In the genomic region with DNA sequence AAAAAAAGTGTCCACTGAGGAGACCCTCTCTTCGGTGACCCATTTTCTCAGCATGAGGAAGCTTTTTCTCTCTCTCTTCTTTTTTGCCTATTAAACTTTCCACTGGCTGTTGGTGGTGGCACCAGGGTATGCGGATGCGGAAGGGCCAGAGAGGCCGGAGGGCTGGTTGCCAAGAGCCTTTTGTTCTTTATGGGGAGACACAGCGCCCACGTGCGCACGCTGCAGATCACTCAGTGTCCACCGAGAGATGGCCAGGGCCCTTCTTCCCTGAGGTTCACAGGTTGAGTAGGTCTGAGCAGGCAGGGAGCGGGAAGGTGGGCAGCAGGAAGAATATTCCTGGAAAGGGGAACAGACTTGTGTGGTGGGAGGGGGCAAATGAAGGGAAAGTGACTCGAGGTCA, we compare ENCODE assay signal across 19 cellular contexts.
A peak's percentile ranks its signal among the peaks of the same experiment; 100 is the strongest.
DNase-seq lines count a peak whose midpoint lies in the region; ATAC-seq and TF ChIP-seq lines count a peak whose summit lies in the region.
"Had no signal": no experiment of that assay in that cellular context is flagged by ENCODE, and none has a peak within 500 bp of the region (broad histone marks: within the 10 kb centered on the region; RNA-seq: fewer than 3 reads in every experiment).

No MANE protein-coding gene starts in this region.

- no peak overlapping the region for H3K56ac ChIP-seq in IMR-90 (ENCODE audit: extremely low read depth, insufficient read depth, low read length)

- TF ChIP-seq CTCF in IMR-90 (conservative IDR thresholded peaks at IDR 0.05; ENCODE audit: low read depth, low read length) (no peak), chondrocyte (IDR thresholded peaks at IDR 0.05) (no peak), neural progenitor cell (IDR thresholded peaks at IDR 0.05) (no peak)

- H3K4me3 Mint-ChIP-seq in T-helper 2 cell treated with Interferon-gamma antibody and Interleukin-4, amounts not matched to agents 5 μg/mL and 100 μg/mL, for 36 hours = peak overlapping the region; percentile 38
- H3K4me3 Mint-ChIP-seq in chondrocyte (ENCODE audit: unreplicated experiment) (no peak overlapping the region), neural progenitor cell (no peak overlapping the region)

- peaks cover 62% of the 10 kb centered on the region for H3K36me3 Mint-ChIP-seq in T-helper 2 cell treated with Interferon-gamma antibody and Interleukin-4, amounts not matched to agents 5 μg/mL and 100 μg/mL, for 36 hours (ENCODE audit: low read depth)
- H3K36me3 Mint-ChIP-seq in chondrocyte (ENCODE audit: low read depth) = peaks cover 16% of the 10 kb centered on the region
- H3K36me3 Mint-ChIP-seq in neural progenitor cell = peaks cover 3% of the 10 kb centered on the region

- H3K14ac ChIP-seq in IMR-90 (replicated peaks; ENCODE audit: low read depth, low read length) = no peak overlapping the region

- H2BK15ac ChIP-seq in IMR-90 (ENCODE audit: low read depth, low read length) = no peak overlapping the region

- no peak overlapping the region for H3K9ac ChIP-seq in IMR-90 (ENCODE audit: low read depth, low read length)
- H3K9ac ChIP-seq in neural progenitor cell = no peak overlapping the region

- POLR2A ChIA-PET in IMR-90 (lab: Charles Lee; ENCODE audit: unreplicated experiment) = no interaction called here

- H3K36me3 ChIP-seq in IMR-90 (ENCODE audit: control insufficient read depth, insufficient read depth, low read length) = peaks cover 12% of the 10 kb centered on the region; the same call in 1 of the 2 replicates
- H3K36me3 ChIP-seq in neural progenitor cell = no peaks in the 10 kb centered on the region
- H3K36me3 ChIP-seq: tibial artery had no signal

- no peak overlapping the region for H3K18ac ChIP-seq in IMR-90 (ENCODE audit: low read depth, low read length)

- H2BK120ac ChIP-seq in IMR-90 (ENCODE audit: low read depth, low read length) = no peak overlapping the region

- no peaks in the 10 kb centered on the region for H3K79me2 ChIP-seq in neural progenitor cell (ENCODE audit: low read depth)

- CTCF ChIA-PET in IMR-90 (lab: Yijun Ruan, JAX) = no interaction called here

- peaks cover 38% of the 10 kb centered on the region for H3K4me1 Mint-ChIP-seq in T-helper 2 cell treated with Interferon-gamma antibody and Interleukin-4, amounts not matched to agents 5 μg/mL and 100 μg/mL, for 36 hours (ENCODE audit: low read depth)
- H3K4me1 Mint-ChIP-seq in chondrocyte (ENCODE audit: low read depth) (peaks cover 33% of the 10 kb centered on the region), neural progenitor cell (peaks cover 11% of the 10 kb centered on the region)

- no peak overlapping the region for H4K8ac ChIP-seq in IMR-90 (ENCODE audit: low read depth in 2 of 2, low read length in 2 of 2)

- H3K27ac Mint-ChIP-seq in T-helper 2 cell treated with Interferon-gamma antibody and Interleukin-4, amounts not matched to agents 5 μg/mL and 100 μg/mL, for 36 hours = peak overlapping the region; percentile 84
- H3K27ac Mint-ChIP-seq in chondrocyte (ENCODE audit: unreplicated experiment) = peak overlapping the region; percentile 66
- peak overlapping the region; percentile 69 for H3K27ac Mint-ChIP-seq in neural progenitor cell

- H3K4ac ChIP-seq in IMR-90 (ENCODE audit: low read depth, low read length) = no peak overlapping the region

- H2AK5ac ChIP-seq in IMR-90 (ENCODE audit: low read depth, low read length) = no peak overlapping the region

- H3K4me1 ChIP-seq in IMR-90 (ENCODE audit: control insufficient read depth, insufficient read depth, low read length) = peaks cover 5% of the 10 kb centered on the region; the same call in 1 of the 2 replicates
- H3K4me1 ChIP-seq in neural progenitor cell = peaks cover 8% of the 10 kb centered on the region

- no peaks in the 10 kb centered on the region for H3F3A ChIP-seq in neural progenitor cell (ENCODE audit: low read depth)

- H2BK5ac ChIP-seq in IMR-90 (ENCODE audit: low read depth, low read length, poor library complexity, severe bottlenecking) = no peak overlapping the region

- no peak overlapping the region for H2BK20ac ChIP-seq in IMR-90 (ENCODE audit: low read depth, low read length)

- peaks cover 5% of the 10 kb centered on the region for H3K9me3 Mint-ChIP-seq in T-helper 2 cell treated with Interferon-gamma antibody and Interleukin-4, amounts not matched to agents 5 μg/mL and 100 μg/mL, for 36 hours
- no peaks in the 10 kb centered on the region for H3K9me3 Mint-ChIP-seq in chondrocyte (ENCODE audit: low read depth)
- H3K9me3 Mint-ChIP-seq in neural progenitor cell = no peaks in the 10 kb centered on the region

- dilution Hi-C loops in IMR-90 (cut with HindIII; ENCODE audit: low sequenced_read_pairs, unreplicated experiment) = no loop called here

- no peaks in the 10 kb centered on the region for H3K27me3 Mint-ChIP-seq in T-helper 2 cell treated with Interferon-gamma antibody and Interleukin-4, amounts not matched to agents 5 μg/mL and 100 μg/mL, for 36 hours (ENCODE audit: low read depth)
- no peaks in the 10 kb centered on the region for H3K27me3 Mint-ChIP-seq in chondrocyte (ENCODE audit: low read depth)
- H3K27me3 Mint-ChIP-seq in neural progenitor cell (ENCODE audit: insufficient read depth, low read depth) = peaks cover 2% of the 10 kb centered on the region

- no peak for TF ChIP-seq RAD21 in IMR-90 (IDR thresholded peaks at IDR 0.05; ENCODE audit: low read length)

- H4K91ac ChIP-seq in IMR-90 (ENCODE audit: insufficient read depth, low read depth, low read length) = no peak overlapping the region

- no peak overlapping the region for H4K5ac ChIP-seq in IMR-90 (ENCODE audit: low read depth, low read length)

- peaks cover 10 to 38% of the 10 kb centered on the region in 2 experiments; a peak in 3 of 4 replicates for H3K79me1 ChIP-seq in IMR-90 (ENCODE audit: low read depth in 1 of 2, low read length in 2 of 2)

- H3K9me3 ChIP-seq in IMR-90 (ENCODE audit: control insufficient read depth, insufficient read depth, low read length) (no peaks in the 10 kb centered on the region), neural progenitor cell (ENCODE audit: low read depth) (no peaks in the 10 kb centered on the region)
- H3K9me3 ChIP-seq: esophagus squamous epithelium, tibial artery had no signal

- H3K23ac ChIP-seq in IMR-90 (ENCODE audit: low read depth, low read length) = no peak overlapping the region

- H3K27ac ChIP-seq in IMR-90 (ENCODE audit: insufficient read depth, low read length) = no peak overlapping the region
- no peak overlapping the region for H3K27ac ChIP-seq in neural progenitor cell
- H3K27ac ChIP-seq: 22Rv1, C4-2B, esophagus squamous epithelium, tibial artery had no signal

- no peak for TF ChIP-seq POLR2A in IMR-90 (IDR thresholded peaks at IDR 0.05; ENCODE audit: low read depth, low read length)

- WGBS in IMR-90 (ENCODE audit: extremely low coverage in 2 of 2, insufficient read length in 1 of 2), 2 experiments = 80% methylated on average over 1 of the region's 11 CpGs; no CpG with 5 or more reads in 1 of the 2 experiments

- no peaks in the 10 kb centered on the region for H3K27me3 ChIP-seq in IMR-90 (ENCODE audit: control insufficient read depth, insufficient read depth, low read length)
- H3K27me3 ChIP-seq in neural progenitor cell = no peaks in the 10 kb centered on the region
- H3K27me3 ChIP-seq: dorsolateral prefrontal cortex, esophagus squamous epithelium, tibial artery had no signal

- H3K4me2 ChIP-seq in IMR-90 (ENCODE audit: low read depth, low read length) = no peak overlapping the region
- H3K4me2 ChIP-seq in neural progenitor cell = no peak overlapping the region

- H4K20me1 ChIP-seq in IMR-90 (ENCODE audit: insufficient read depth, low read length) (peaks cover 5% of the 10 kb centered on the region; the same call in 1 of the 2 replicates), neural progenitor cell (ENCODE audit: low read depth) (no peaks in the 10 kb centered on the region)

- no peak overlapping the region for H2AK9ac ChIP-seq in IMR-90 (replicated peaks; ENCODE audit: low read depth, low read length, poor library complexity)

- intact Hi-C loops in IMR-90 (cut with micrococcal nuclease) = no loop called here

- peaks cover 11% of the 10 kb centered on the region; the same call in 1 of the 2 replicates for H3K9me1 ChIP-seq in IMR-90 (ENCODE audit: insufficient read depth, low read length)

- in situ Hi-C loops in IMR-90 (cut with MboI; ENCODE audit: low sequenced_read_pairs) = no loop called here

- ATAC-seq in IMR-90 (ENCODE audit: low read depth) (no peak), HG03175 (IDR thresholded peaks at IDR 0.05; ENCODE audit: unreplicated experiment) (no peak)
- ATAC-seq: HepG2, PC-3 had no signal

- no TSS peak for BruUV-seq in IMR-90 (replicated peaks; lab: Mats Ljungman, UMichigan)

- no peak for DNase-seq in T-helper 2 cell treated with Interferon-gamma antibody and Interleukin-4, amounts not matched to agents 5 μg/mL and 100 μg/mL, for 36 hours (ENCODE audit: low spot score)
- DNase-seq in T-helper 2 cell = no peak
- DNase-seq in IMR-90 = no peak
- no peak for DNase-seq in chondrocyte (ENCODE audit: low spot score)
- no peak for DNase-seq in neural progenitor cell (ENCODE audit: low spot score)
- DNase-seq in NCI-H524 (lab: John Stamatoyannopoulos, UW) = no peak
- no peak for DNase-seq in NCI-H1930 (lab: John Stamatoyannopoulos, UW)
- DNase-seq: activated CD4-positive, alpha-beta T cell treated with anti-CD3 and anti-CD28 coated beads, Interleukin-2, amount 50 U/mL, for 4 hours; activated effector memory CD4-positive, alpha-beta T cell treated with Interleukin-2 at 50 U/mL for 16 hours; DMS79 treated with DMSO at 0.1 percent for 48 hours; dorsolateral prefrontal cortex; esophagus squamous epithelium; HCEC 1CT; PC-3; tibial artery had no signal

- H3K4me3 ChIP-seq in IMR-90 (ENCODE audit: insufficient read depth, low read depth, low read length) = no peak overlapping the region
- no peak overlapping the region for H3K4me3 ChIP-seq in neural progenitor cell
- H3K4me3 ChIP-seq: dorsolateral prefrontal cortex, esophagus squamous epithelium, tibial artery had no signal

- peak overlapping the region; percentile 11 for H2AFZ ChIP-seq in IMR-90 (replicated peaks; ENCODE audit: low read length, poor library complexity)
- no peak overlapping the region for H2AFZ ChIP-seq in neural progenitor cell (replicated peaks)

TF ChIP-seq in IMR-90, 13 proteins besides CTCF, POLR2A, EP300 and RAD21 (continues in another document):
- TF ChIP-seq MAZ (IDR thresholded peaks at IDR 0.05; ENCODE audit: borderline replicate concordance, low read depth, low read length) = no peak
- no peak for TF ChIP-seq CEBPB (IDR thresholded peaks at IDR 0.05; ENCODE audit: low read depth, low read length)
- TF ChIP-seq, protein P1, sequence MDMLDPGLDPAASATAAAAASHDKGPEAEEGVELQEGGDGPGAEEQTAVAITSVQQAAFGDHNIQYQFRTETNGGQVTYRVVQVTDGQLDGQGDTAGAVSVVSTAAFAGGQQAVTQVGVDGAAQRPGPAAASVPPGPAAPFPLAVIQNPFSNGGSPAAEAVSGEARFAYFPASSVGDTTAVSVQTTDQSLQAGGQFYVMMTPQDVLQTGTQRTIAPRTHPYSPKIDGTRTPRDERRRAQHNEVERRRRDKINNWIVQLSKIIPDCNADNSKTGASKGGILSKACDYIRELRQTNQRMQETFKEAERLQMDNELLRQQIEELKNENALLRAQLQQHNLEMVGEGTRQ (IDR thresholded peaks at IDR 0.05; ENCODE audit: low read depth, low read length) = no peak
